In genomic region chr13:114044486-114044885, GRCh38 we compare ENCODE assay signal across 12 cellular contexts.
DNase-seq lines count a peak whose midpoint lies in the region; ATAC-seq and TF ChIP-seq lines count a peak whose summit lies in the region.
"Had no signal": no experiment of that assay in that cellular context is flagged by ENCODE, and none has a peak within 500 bp of the region (broad histone marks: within the 10 kb centered on the region; RNA-seq: fewer than 3 reads in every experiment).

No MANE protein-coding gene starts in this region.

- no peaks in the 10 kb centered on the region for H3K27me3 ChIP-seq in gastroesophageal sphincter

- H3K9me3 ChIP-seq in gastroesophageal sphincter (no peaks in the 10 kb centered on the region), mucosa of descending colon (no peaks in the 10 kb centered on the region)

- peaks cover 46% of the 10 kb centered on the region for H3K4me1 Mint-ChIP-seq in activated naive CD4-positive, alpha-beta T cell treated with anti-CD3 and anti-CD28 coated beads, Interleukin-2, amount 10 ng/mL, durations not matched to agents 7 days and 5 days
- peaks cover 21% of the 10 kb centered on the region for H3K4me1 Mint-ChIP-seq in type B pancreatic cell (ENCODE audit: unreplicated experiment)

- H3K27ac Mint-ChIP-seq in activated naive CD4-positive, alpha-beta T cell treated with anti-CD3 and anti-CD28 coated beads, Interleukin-2, amount 10 ng/mL, durations not matched to agents 7 days and 5 days = peak overlapping the region; percentile 76
- H3K27ac Mint-ChIP-seq in type B pancreatic cell = no peak overlapping the region

- WGBS in gastroesophageal sphincter (ENCODE audit: low coverage in 1 of 2), 2 donors = 61 to 65% methylated on average over 2 of the region's 17 CpGs

- intact Hi-C loops in mucosa of descending colon (cut with DNase I, micrococcal nuclease) = no loop called here

- DNase-seq in activated naive CD4-positive, alpha-beta T cell treated with anti-CD3 and anti-CD28 coated beads, Interleukin-2, amount 10 ng/mL, durations not matched to agents 7 days and 5 days = no peak
- no peak for DNase-seq in activated naive CD4-positive, alpha-beta T cell treated with Interleukin-2 at 50 U/mL for 16 hours
- DNase-seq in T1000 (lab: John Stamatoyannopoulos, UW) (peak; percentile 40), type B pancreatic cell (ENCODE audit: extremely low spot score, unreplicated experiment) (no peak), hypothalamus (lab: John Stamatoyannopoulos, UW) (no peak), mucosa of descending colon (no peak)
- DNase-seq: aorta, NCI-H526 treated with DMSO at 0.1 percent for 48 hours had no signal

- H3K9me3 Mint-ChIP-seq in activated naive CD4-positive, alpha-beta T cell treated with anti-CD3 and anti-CD28 coated beads, Interleukin-2, amount 10 ng/mL, durations not matched to agents 7 days and 5 days = peaks cover 3% of the 10 kb centered on the region
- no peaks in the 10 kb centered on the region for H3K9me3 Mint-ChIP-seq in type B pancreatic cell

- TF ChIP-seq CTCF in gastroesophageal sphincter (IDR thresholded peaks at IDR 0.05) (no peak), type B pancreatic cell (conservative IDR thresholded peaks at IDR 0.05) (no peak), mucosa of descending colon (IDR thresholded peaks at IDR 0.05) (no peak)

- CTCF ChIA-PET in activated naive CD4-positive, alpha-beta T cell treated with anti-CD3 and anti-CD28 coated beads, Interleukin-2, amount 10 ng/mL, durations not matched to agents 7 days and 5 days (lab: Charles Lee) = no interaction called here

- no peak for TF ChIP-seq EP300 in gastroesophageal sphincter (IDR thresholded peaks at IDR 0.05)

- H3K4me1 ChIP-seq in gastroesophageal sphincter (peaks cover 0 to 14% (median 0%) of the 10 kb centered on the region in 3 donors), mucosa of descending colon (ENCODE audit: low read depth) (peaks cover 20% of the 10 kb centered on the region)

- H3K4me3 Mint-ChIP-seq in activated naive CD4-positive, alpha-beta T cell treated with anti-CD3 and anti-CD28 coated beads, Interleukin-2, amount 10 ng/mL, durations not matched to agents 7 days and 5 days = no peak overlapping the region
- H3K4me3 Mint-ChIP-seq in type B pancreatic cell = peak overlapping the region; percentile 34

- TF ChIP-seq POLR2A in gastroesophageal sphincter (IDR thresholded peaks at IDR 0.05) = no peak

- ATAC-seq in gastroesophageal sphincter = peak; percentile 19
- ATAC-seq in mucosa of descending colon = no peak
- no peak for ATAC-seq in GM19452 (IDR thresholded peaks at IDR 0.05; ENCODE audit: unreplicated experiment)
- ATAC-seq: HCT116 had no signal

- H3K4me3 ChIP-seq in gastroesophageal sphincter (no peak overlapping the region), mucosa of descending colon (no peak overlapping the region)

- peaks cover 0 to 24% of the 10 kb centered on the region in 2 donors for H3K36me3 ChIP-seq in gastroesophageal sphincter
- no peaks in the 10 kb centered on the region for H3K36me3 ChIP-seq in mucosa of descending colon (ENCODE audit: low read depth)

- H3K27me3 Mint-ChIP-seq in activated naive CD4-positive, alpha-beta T cell treated with anti-CD3 and anti-CD28 coated beads, Interleukin-2, amount 10 ng/mL, durations not matched to agents 7 days and 5 days = no peaks in the 10 kb centered on the region
- no peaks in the 10 kb centered on the region for H3K27me3 Mint-ChIP-seq in type B pancreatic cell

- H3K36me3 Mint-ChIP-seq in activated naive CD4-positive, alpha-beta T cell treated with anti-CD3 and anti-CD28 coated beads, Interleukin-2, amount 10 ng/mL, durations not matched to agents 7 days and 5 days = peaks cover 69% of the 10 kb centered on the region
- H3K36me3 Mint-ChIP-seq in type B pancreatic cell = no peaks in the 10 kb centered on the region

- H3K27ac ChIP-seq in gastroesophageal sphincter = peak overlapping the region in 1 of 4 donors; percentile 63
- H3K27ac ChIP-seq: C4-2B had no signal
